ENCODE assay signal across 8 cellular contexts in genomic region chr1:26472901-26473845, GRCh38. TPM values are rescaled to one million over a fixed set of nuclear protein-coding genes. Genes with fewer than 3 reads are reported as not detected.
A peak's percentile ranks its signal among the peaks of the same experiment; 100 is the strongest.
DNase-seq lines count a peak whose midpoint lies in the region; ATAC-seq and TF ChIP-seq lines count a peak whose summit lies in the region.

No MANE protein-coding gene starts in this region.

- 8% methylated on average over 69 to 70 of the region's 71 CpGs for WGBS in ectodermal cell, 2 experiments
- 4 to 6% methylated on average over 47 to 71 of the region's 71 CpGs for WGBS in lung, 2 donors

- H3K4me3 ChIP-seq in ectodermal cell (ENCODE audit: insufficient read depth, low read depth, low read length): peak overlapping the region; percentile 94
- H3K4me3 ChIP-seq in lung: peak overlapping the region; percentile 96

- intact Hi-C loops in CD4-positive, alpha-beta T cell (cut with DNase I, micrococcal nuclease): loop anchor here (2.0 to 5.0 kb wide), 3 partner anchors 28 to 191 kb away; partner anchors contain the start of genes DHDDS (in 1 of the 2) and SH3BGRL3 (in 1 of the 2)

- H3K36me3 ChIP-seq in ectodermal cell (ENCODE audit: control insufficient read depth, insufficient read depth, low read length) (peaks cover 31% of the 10 kb centered on the region), lung (ENCODE audit: control insufficient read depth in 2 of 2, insufficient read depth in 2 of 2, low read length in 2 of 2) (peaks cover 16 to 17% of the 10 kb centered on the region in 2 donors)

- peaks cover 53% of the 10 kb centered on the region for H3K4me1 Mint-ChIP-seq in CD4-positive, alpha-beta T cell (ENCODE audit: low read depth)

- peak; percentile 93 to 98 (median 96) for DNase-seq in CD4-positive, alpha-beta T cell
- DNase-seq in HS-27A (ENCODE audit: low read depth): peak; percentile 73
- peak; percentile 67 for DNase-seq in NK-92 (lab: John Stamatoyannopoulos, UW; ENCODE audit: unreplicated experiment)
- peak; percentile 98 for DNase-seq in activated CD8-positive, alpha-beta memory T cell treated with anti-CD3 and anti-CD28 coated beads for 24 hours
- peak; percentile 96 for DNase-seq in lung (ENCODE audit: low spot score)
- DNase-seq in stimulated activated CD4-positive, alpha-beta T cell treated with anti-CD3 and anti-CD28 coated beads, Interleukin-4, amount 100 ng/mL, for 48 hours (ENCODE audit: low read depth in 2 of 2): peak; percentile 87 to 92

- no peaks in the 10 kb centered on the region for H3K9me3 Mint-ChIP-seq in CD4-positive, alpha-beta T cell

- peaks cover 38% of the 10 kb centered on the region for H3K4me1 ChIP-seq in ectodermal cell (ENCODE audit: control insufficient read depth, insufficient read depth, low read length)
- H3K4me1 ChIP-seq in lung (ENCODE audit: control insufficient read depth in 2 of 2, insufficient read depth in 2 of 2, low read length in 2 of 2): peaks cover 0 to 11% of the 10 kb centered on the region in 2 donors

- CTCF ChIA-PET in CD4-positive, alpha-beta T cell (lab: Charles Lee): interaction anchor here (1.0 to 1.4 kb wide), 3 partner anchors 27 to 56 kb away, joined by 4 to 7 read pairs (median 5); no protein-coding TSS in a partner anchor

- H3K27ac ChIP-seq in CD4-positive, alpha-beta T cell (ENCODE audit: low read depth, low read length): peak overlapping the region; percentile 95
- H3K27ac ChIP-seq in ectodermal cell (ENCODE audit: insufficient read depth, low read depth, low read length, poor library complexity, severe bottlenecking) (peak overlapping the region; percentile 100), lung (ENCODE audit: low read depth in 1 of 2, low read length in 1 of 2) (peak overlapping the region; percentile 95 to 100)

- no peaks in the 10 kb centered on the region for H3K9me3 ChIP-seq in CD4-positive, alpha-beta T cell (ENCODE audit: control insufficient read depth, low read length)
- no peaks in the 10 kb centered on the region for H3K9me3 ChIP-seq in ectodermal cell (ENCODE audit: control insufficient read depth, low read length)
- H3K9me3 ChIP-seq in lung (ENCODE audit: control insufficient read depth in 2 of 2, insufficient read depth in 1 of 2, low read length in 1 of 2): no peaks in the 10 kb centered on the region

- H3K36me3 Mint-ChIP-seq in CD4-positive, alpha-beta T cell (ENCODE audit: low read depth): peaks cover 61% of the 10 kb centered on the region

- H3K27ac Mint-ChIP-seq in CD4-positive, alpha-beta T cell: peak overlapping the region; percentile 99

- POLR2A ChIA-PET in CD4-positive, alpha-beta T cell (lab: Charles Lee): interaction anchor here (0.7 to 5.0 kb wide), 16 partner anchors 9 to 654 kb away, joined by 3 to 66 read pairs (median 5); partner anchors contain the start of genes CD52, DHDDS and MTFR1L

- H3K27me3 ChIP-seq in CD4-positive, alpha-beta T cell (ENCODE audit: control insufficient read depth, insufficient read depth, low read length): no peaks in the 10 kb centered on the region
- H3K27me3 ChIP-seq in ectodermal cell (ENCODE audit: control insufficient read depth, insufficient read depth, low read length, poor library complexity, severe bottlenecking) (no peaks in the 10 kb centered on the region), lung (ENCODE audit: control insufficient read depth, insufficient read depth) (no peaks in the 10 kb centered on the region)

- peak; percentile 77 for ATAC-seq in CD4-positive, alpha-beta T cell (ENCODE audit: poor library complexity)
- ATAC-seq in GM19468 (IDR thresholded peaks at IDR 0.05; ENCODE audit: extremely low read depth, unreplicated experiment) (peak; percentile 69), lung (ENCODE audit: insufficient read depth, low FRiP score) (peak; percentile 89)

- no peak for TF ChIP-seq CTCF in CD4-positive, alpha-beta T cell (IDR thresholded peaks at IDR 0.05)
- TF ChIP-seq CTCF in lung (IDR thresholded peaks at IDR 0.05; ENCODE audit: control extremely low read depth, extremely low read depth): no peak

- no peaks in the 10 kb centered on the region for H3K27me3 Mint-ChIP-seq in CD4-positive, alpha-beta T cell

- H3K4me3 Mint-ChIP-seq in CD4-positive, alpha-beta T cell: peak overlapping the region; percentile 89

RNA-seq across cellular contexts. Expression of gene HMGN2, which starts 0.9 kb away (rescaled TPM):
- total RNA-seq in CD4-positive, alpha-beta T cell: 100 to 1,000 TPM; 323 to 330 TPM
- 1,613 TPM for polyA plus RNA-seq in ectodermal cell (2013, experiment 1 of 4)
- polyA plus RNA-seq in ectodermal cell (2013, experiment 2 of 4): 1,475 TPM
- polyA plus RNA-seq in ectodermal cell (2013, experiment 3 of 4): 1,408 TPM
- 1,522 TPM for polyA plus RNA-seq in ectodermal cell (2013, experiment 4 of 4)
- 100 to 1,000 TPM; 329 to 374 TPM for total RNA-seq in lung
- polyA plus RNA-seq in lung: 100 to 1,000 TPM; 452 to 580 TPM

RNA-seq across cellular contexts. Expression of gene DHDDS, which starts 41.1 kb away (rescaled TPM):
- total RNA-seq in CD4-positive, alpha-beta T cell: 10 to 100 TPM; 26.3 to 26.8 TPM
- 49.3 TPM for polyA plus RNA-seq in ectodermal cell (2013, experiment 1 of 4)
- polyA plus RNA-seq in ectodermal cell (2013, experiment 2 of 4): 57.2 TPM
- 28.1 TPM for polyA plus RNA-seq in ectodermal cell (2013, experiment 3 of 4)
- 34.9 TPM for polyA plus RNA-seq in ectodermal cell (2013, experiment 4 of 4)
- total RNA-seq in lung: 10 to 100 TPM; 29.1 to 57.4 TPM
- polyA plus RNA-seq in lung: 10 to 100 TPM; 22.6 to 36.4 TPM

RNA-seq across cellular contexts. Expression of gene RPS6KA1, which starts 56.4 kb away (rescaled TPM):
- total RNA-seq in CD4-positive, alpha-beta T cell: 10 to 100 TPM; 29.1 to 29.6 TPM
- polyA plus RNA-seq in ectodermal cell (2013, experiment 1 of 4): 30.5 TPM
- 31.8 TPM for polyA plus RNA-seq in ectodermal cell (2013, experiment 2 of 4)
- polyA plus RNA-seq in ectodermal cell (2013, experiment 3 of 4): 22.8 TPM
- 23.7 TPM for polyA plus RNA-seq in ectodermal cell (2013, experiment 4 of 4)
- total RNA-seq in lung: 100 to 1,000 TPM in 1 of 2 donors, 10 to 100 TPM in 1; 58.6 to 100 TPM
- 100 to 1,000 TPM in 1 of 2 donors, 10 to 100 TPM in 1; 63.2 to 109 TPM for polyA plus RNA-seq in lung

Comparison
In these comparisons a context has a peak if more than half of its experiments do, and no peak if none do; other contexts are left out.
1. Peak in every context shown above with its lines: DNase-seq, ATAC-seq, H3K4me3 ChIP-seq and H3K27ac ChIP-seq.